16 cellular contexts compared by ENCODE assay signal in genomic region chr12:86827409-86827808, GRCh38.
A peak's percentile ranks its signal among the peaks of the same experiment; 100 is the strongest.
DNase-seq lines count a peak whose midpoint lies in the region; ATAC-seq and TF ChIP-seq lines count a peak whose summit lies in the region.
"Had no signal": no experiment of that assay in that cellular context is flagged by ENCODE, and none has a peak within 500 bp of the region (broad histone marks: within the 10 kb centered on the region; RNA-seq: fewer than 3 reads in every experiment).

No MANE protein-coding gene starts in this region.

- H3K4me3 ChIP-seq in HCT116 (replicated peaks in 1 of 2; ENCODE audit: low read depth in 1 of 2, low read length in 2 of 2) (no peak overlapping the region), PC-3 (ENCODE audit: low read length) (no peak overlapping the region), upper lobe of left lung (no peak overlapping the region)
- H3K4me3 ChIP-seq: BLaER1 treated with 17β-estradiol and CSF1 and Interleukin-3, amounts not matched to agents 10 nM and 100 nM had no signal

- H3K9me3 ChIP-seq in HCT116 (ENCODE audit: control insufficient read depth in 1 of 2, insufficient read depth in 1 of 2, low read depth in 1 of 2, low read length in 2 of 2) (no peaks in the 10 kb centered on the region), PC-3 (ENCODE audit: low read length) (no peaks in the 10 kb centered on the region), upper lobe of left lung (no peaks in the 10 kb centered on the region)
- H3K9me3 ChIP-seq: BLaER1 treated with 17β-estradiol and CSF1 and Interleukin-3, amounts not matched to agents 10 nM and 100 nM; Caco-2 had no signal

- WGBS in upper lobe of left lung, 2 donors = 54 to 62% methylated on average over 2 of the region's 2 CpGs

- H3K27ac ChIP-seq in HCT116 (ENCODE audit: low read depth, low read length) = no peak overlapping the region
- H3K27ac ChIP-seq in PC-3 (ENCODE audit: low read length) = no peak overlapping the region
- no peak overlapping the region for H3K27ac ChIP-seq in upper lobe of left lung
- H3K27ac ChIP-seq: BLaER1 treated with 17β-estradiol and CSF1 and Interleukin-3, amounts not matched to agents 10 nM and 100 nM; C4-2B had no signal

- BruUV-seq in HCT116 (replicated peaks; lab: Mats Ljungman, UMichigan) (no TSS peak), PC-3 (replicated peaks; lab: Mats Ljungman, UMichigan) (no TSS peak)

- H3K9me2 ChIP-seq in HCT116 (ENCODE audit: insufficient read depth) (no peaks in the 10 kb centered on the region; the same call in 1 of the 2 replicates), PC-3 (replicated peaks; ENCODE audit: low read length) (no peaks in the 10 kb centered on the region)

- H2AFZ ChIP-seq in HCT116 (ENCODE audit: low read depth, low read length, poor library complexity, severe bottlenecking) = peak overlapping the region; percentile 38
- no peak overlapping the region for H2AFZ ChIP-seq in PC-3 (ENCODE audit: low read length)

- no peaks in the 10 kb centered on the region for H3K27me3 ChIP-seq in HCT116 (ENCODE audit: insufficient read depth, low read length)
- H3K27me3 ChIP-seq in PC-3 (ENCODE audit: low read length) = no peaks in the 10 kb centered on the region
- H3K27me3 ChIP-seq in upper lobe of left lung = no peaks in the 10 kb centered on the region
- H3K27me3 ChIP-seq: BLaER1 treated with 17β-estradiol and CSF1 and Interleukin-3, amounts not matched to agents 10 nM and 100 nM had no signal

- H3K4me2 ChIP-seq in HCT116 (ENCODE audit: low read length) (no peak overlapping the region), PC-3 (ENCODE audit: low read length) (no peak overlapping the region)
- H3K4me2 ChIP-seq: BLaER1 treated with 17β-estradiol and CSF1 and Interleukin-3, amounts not matched to agents 10 nM and 100 nM had no signal

- intact Hi-C loops in HCT116 (cut with micrococcal nuclease) = no loop called here
- intact Hi-C loops in PC-3 (cut with micrococcal nuclease) = no loop called here
- intact Hi-C loops in posterior vena cava (cut with DNase I) = no loop called here

- CTCF ChIA-PET in HCT116 (lab: Charles Lee) (no interaction called here), PC-3 (lab: Charles Lee) (no interaction called here)

- RAD21 ChIA-PET in HCT116 (lab: Charles Lee; ENCODE audit: low non-redundant PET in 1 of 2, low total read pairs in 2 of 2, uncharacterized antibody in 2 of 2, unreplicated experiment in 2 of 2) = no interaction called here

- H4K20me1 ChIP-seq in HCT116 (ENCODE audit: insufficient read depth) (no peaks in the 10 kb centered on the region), PC-3 (ENCODE audit: low read length) (no peaks in the 10 kb centered on the region)
- H4K20me1 ChIP-seq: BLaER1 treated with 17β-estradiol and CSF1 and Interleukin-3, amounts not matched to agents 10 nM and 100 nM had no signal

- H3K36me3 ChIP-seq in HCT116 (ENCODE audit: control insufficient read depth in 1 of 2, insufficient read depth in 2 of 2, low read length in 2 of 2) (no peaks in the 10 kb centered on the region), PC-3 (ENCODE audit: low read depth, low read length) (no peaks in the 10 kb centered on the region), upper lobe of left lung (no peaks in the 10 kb centered on the region)
- H3K36me3 ChIP-seq: BLaER1 treated with 17β-estradiol and CSF1 and Interleukin-3, amounts not matched to agents 10 nM and 100 nM had no signal

- H3K4me1 ChIP-seq in HCT116 (ENCODE audit: control insufficient read depth in 1 of 2, insufficient read depth in 2 of 2, low read length in 2 of 2) = no peaks in the 10 kb centered on the region
- H3K4me1 ChIP-seq in PC-3 (ENCODE audit: insufficient read depth, low read length) = peaks cover 5% of the 10 kb centered on the region; the same call in 1 of the 2 replicates
- H3K4me1 ChIP-seq in upper lobe of left lung = no peaks in the 10 kb centered on the region
- H3K4me1 ChIP-seq: BLaER1 treated with 17β-estradiol and CSF1 and Interleukin-3, amounts not matched to agents 10 nM and 100 nM; Caco-2 had no signal

- no peaks in the 10 kb centered on the region for H3K79me2 ChIP-seq in HCT116 (ENCODE audit: insufficient read depth, low read length)
- no peaks in the 10 kb centered on the region for H3K79me2 ChIP-seq in PC-3 (ENCODE audit: low read length)

- no peak for TF ChIP-seq EP300 in upper lobe of left lung (IDR thresholded peaks at IDR 0.05)

- no peak for TF ChIP-seq RAD21 in HCT116 (IDR thresholded peaks at IDR 0.05; ENCODE audit: low read depth)

- no peak for TF ChIP-seq CTCF in HCT116 (IDR thresholded peaks at IDR 0.05 in 2 of 3, conservative IDR thresholded peaks at IDR 0.05 in 1 of 3; ENCODE audit: borderline replicate concordance in 1 of 3, insufficient read depth in 1 of 3, low read depth in 2 of 3, low read length in 2 of 3)
- no peak for TF ChIP-seq CTCF in PC-3 (conservative IDR thresholded peaks at IDR 0.05; ENCODE audit: low read depth, low read length)
- no peak for TF ChIP-seq CTCF in upper lobe of left lung (IDR thresholded peaks at IDR 0.05)

- TF ChIP-seq POLR2A in HCT116 (IDR thresholded peaks at IDR 0.05; ENCODE audit: borderline replicate concordance, extremely low read depth, insufficient read depth, insufficient read length) = no peak
- no peak for TF ChIP-seq POLR2A in upper lobe of left lung (IDR thresholded peaks at IDR 0.05)

- H3F3A ChIP-seq in PC-3 (ENCODE audit: low read length, unreplicated experiment) = no peaks in the 10 kb centered on the region

- H3K9ac ChIP-seq in HCT116 (ENCODE audit: low read length) (no peak overlapping the region), PC-3 (ENCODE audit: low read length) (no peak overlapping the region)
- H3K9ac ChIP-seq: BLaER1 treated with 17β-estradiol and CSF1 and Interleukin-3, amounts not matched to agents 10 nM and 100 nM had no signal

- POLR2A ChIA-PET in HCT116 (lab: Charles Lee) (no interaction called here), PC-3 (lab: Charles Lee; ENCODE audit: unreplicated experiment) (no interaction called here)

- DNase-seq in DMS53 (lab: John Stamatoyannopoulos, UW) (peak; percentile 64), HCT116 (ENCODE audit: low read depth, low spot score) (no peak), PC-3 (peak; percentile 28), posterior vena cava (ENCODE audit: low spot score) (no peak), upper lobe of left lung (no peak)
- DNase-seq: 8988T; AML-193; Caco-2; Calu3; CD4-positive, alpha-beta T cell; CD8-positive, alpha-beta T cell; DMS79 treated with DMSO at 0.1 percent for 48 hours; GF-D8 had no signal

- ATAC-seq in HCT116 (no peak), PC-3 (peak; percentile 88), HG02571 (IDR thresholded peaks at IDR 0.05; ENCODE audit: unreplicated experiment) (no peak), upper lobe of left lung (ENCODE audit: low FRiP score in 2 of 2) (no peak)
- ATAC-seq: CD8-positive, alpha-beta T cell had no signal

TF ChIP-seq in HCT116, 20 proteins besides CTCF, POLR2A, EP300 and RAD21:
- TF ChIP-seq ELF1 (IDR thresholded peaks at IDR 0.05; ENCODE audit: borderline replicate concordance, low read depth) (no peak), SP1 (IDR thresholded peaks at IDR 0.05; ENCODE audit: low read depth) (no peak), SRF (IDR thresholded peaks at IDR 0.05; ENCODE audit: low read depth) (no peak), ZNF274 (IDR thresholded peaks at IDR 0.05; ENCODE audit: low read depth, low read length) (no peak), CBX3 (IDR thresholded peaks at IDR 0.05; ENCODE audit: low read depth) (no peak), ZBTB33 (IDR thresholded peaks at IDR 0.05; ENCODE audit: extremely low read depth, insufficient replicate concordance, low read length) (no peak), CEBPB (IDR thresholded peaks at IDR 0.05; ENCODE audit: low read depth) (no peak)

Comparison
In these comparisons a context has a peak if more than half of its experiments do, and no peak if none do; other contexts are left out.
1. DNase-seq: peak in DMS53 (single experiment) and PC-3 (single experiment); none in HCT116 (single experiment), posterior vena cava (single experiment) and upper lobe of left lung (0 of 2).